16 cellular contexts compared by ENCODE assay signal in the genomic region with DNA sequence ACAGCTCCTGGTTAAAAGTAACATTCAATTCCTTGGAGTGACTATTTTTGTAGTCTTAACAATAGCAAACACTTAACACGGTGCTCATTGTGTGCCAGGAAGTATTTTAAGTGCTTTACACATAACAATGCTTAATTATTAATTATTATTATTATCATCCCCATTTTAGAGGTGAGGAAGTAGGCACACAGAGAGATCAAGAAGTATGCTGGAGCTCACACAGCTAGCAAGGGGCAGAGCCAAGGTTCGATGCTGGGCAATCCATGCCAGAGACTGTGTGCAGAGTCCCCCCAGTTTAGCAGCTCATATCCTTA. TPM values are rescaled to one million over a fixed set of nuclear protein-coding genes. Genes with fewer than 3 reads are reported as not detected.
DNase-seq lines count a peak whose midpoint lies in the region; TF ChIP-seq lines count a peak whose summit lies in the region.
"Had no signal": no experiment of that assay in that cellular context is flagged by ENCODE, and none has a peak within 500 bp of the region (broad histone marks: within the 10 kb centered on the region; RNA-seq: fewer than 3 reads in every experiment).

No MANE protein-coding gene starts in this region.

- H4K20me1 ChIP-seq in GM23248 (ENCODE audit: insufficient read depth), result no peaks in the 10 kb centered on the region
- H4K20me1 ChIP-seq in fibroblast of lung (ENCODE audit: control insufficient read depth, extremely low read depth, insufficient read depth, low read length), result no peaks in the 10 kb centered on the region
- H4K20me1 ChIP-seq: BLaER1 had no signal

- H3K27me3 ChIP-seq in ACC112 (ENCODE audit: insufficient read depth, low read length) (no peaks in the 10 kb centered on the region), GM23248 (replicated peaks; ENCODE audit: insufficient read depth) (no peaks in the 10 kb centered on the region), SJSA1 (replicated peaks) (no peaks in the 10 kb centered on the region), fibroblast of lung (ENCODE audit: control insufficient read depth, insufficient read depth, low read length) (no peaks in the 10 kb centered on the region)
- H3K27me3 ChIP-seq: BLaER1, Peyer's patch, tibial nerve had no signal

- H3K27ac ChIP-seq in ACC112 (ENCODE audit: low read depth, low read length) (peak overlapping the region; percentile 97), GM23248 (peak overlapping the region; percentile 94), SJSA1 (peak overlapping the region; percentile 65), fibroblast of lung (ENCODE audit: insufficient read depth, low read length) (peak overlapping the region; percentile 91)
- H3K27ac ChIP-seq: BLaER1, parathyroid adenoma, Peyer's patch, tibial nerve had no signal

- H3K79me2 ChIP-seq in ACC112 (ENCODE audit: control insufficient read depth, insufficient read depth, low read length, unreplicated experiment) (no peaks in the 10 kb centered on the region), GM23248 (ENCODE audit: insufficient read depth) (no peaks in the 10 kb centered on the region), fibroblast of lung (ENCODE audit: control insufficient read depth, insufficient read depth, low read length) (no peaks in the 10 kb centered on the region)
- H3K79me2 ChIP-seq: parathyroid adenoma had no signal

- H2AFZ ChIP-seq in ACC112 (ENCODE audit: low read length, unreplicated experiment) (peak overlapping the region; percentile 5), GM23248 (peak overlapping the region; percentile 51), fibroblast of lung (ENCODE audit: low read length) (no peak overlapping the region)

- H3K36me3 ChIP-seq in ACC112 (ENCODE audit: insufficient read depth, low read length), result no peaks in the 10 kb centered on the region
- H3K36me3 ChIP-seq in GM23248 (ENCODE audit: low read depth), result no peaks in the 10 kb centered on the region
- H3K36me3 ChIP-seq in SJSA1, result no peaks in the 10 kb centered on the region
- H3K36me3 ChIP-seq in fibroblast of lung (ENCODE audit: control insufficient read depth, insufficient read depth, low read length), result no peaks in the 10 kb centered on the region
- H3K36me3 ChIP-seq: BLaER1, Peyer's patch, tibial nerve had no signal

- TF ChIP-seq CTCF in fibroblast of lung (conservative IDR thresholded peaks at IDR 0.05 in 1 of 2, IDR thresholded peaks at IDR 0.05 in 1 of 2; ENCODE audit: low read depth in 1 of 2, low read length in 2 of 2), result no peak

- H3K4me2 ChIP-seq in GM23248 (ENCODE audit: unreplicated experiment) (peak overlapping the region; percentile 55), fibroblast of lung (ENCODE audit: extremely low read depth, insufficient read depth, low read length) (peak overlapping the region; percentile 79)
- H3K4me2 ChIP-seq: BLaER1 had no signal

- H3K4me1 ChIP-seq in ACC112 (ENCODE audit: control insufficient read depth, insufficient read depth, low read length, unreplicated experiment) (peaks cover 47% of the 10 kb centered on the region), GM23248 (ENCODE audit: insufficient read depth) (peaks cover 46% of the 10 kb centered on the region), SJSA1 (replicated peaks) (peaks cover 44% of the 10 kb centered on the region), fibroblast of lung (ENCODE audit: control insufficient read depth, extremely low read depth, insufficient read depth, low read length) (peaks cover 27% of the 10 kb centered on the region)

- DNase-seq in GM23248, result peak; percentile 17
- no peak for DNase-seq in SJSA1 (ENCODE audit: low read depth in 1 of 2, low spot score in 2 of 2)
- DNase-seq in fibroblast of lung (ENCODE audit: low read depth in 2 of 2), result no peak
- DNase-seq in ecto neural progenitor cell (ENCODE audit: low spot score), result no peak
- DNase-seq in NCI-H2227 (lab: John Stamatoyannopoulos, UW; ENCODE audit: unreplicated experiment), result no peak
- DNase-seq in RPMI8226, result no peak
- no peak for DNase-seq in activated naive CD4-positive, alpha-beta T cell (lab: John Stamatoyannopoulos, UW)
- DNase-seq: hippocampal formation, NCI-H1417 treated with DMSO at 0.1 percent for 48 hours, NCI-H748 treated with DMSO at 0.1 percent for 48 hours had no signal

- H3K9me3 ChIP-seq in GM23248 (ENCODE audit: low read depth), result no peaks in the 10 kb centered on the region
- H3K9me3 ChIP-seq in SJSA1 (replicated peaks), result no peaks in the 10 kb centered on the region
- H3K9me3 ChIP-seq in fibroblast of lung (ENCODE audit: control insufficient read depth, insufficient read depth, low read depth, low read length), result no peaks in the 10 kb centered on the region
- H3K9me3 ChIP-seq: BLaER1, Peyer's patch, tibial nerve had no signal

- no peaks in the 10 kb centered on the region for H3K9me2 ChIP-seq in GM23248 (ENCODE audit: insufficient read depth)

- peaks cover 37% of the 10 kb centered on the region for H3F3A ChIP-seq in GM23248 (ENCODE audit: insufficient read depth)

- H3K4me3 ChIP-seq in ACC112 (ENCODE audit: low read depth, low read length), result peak overlapping the region; percentile 42
- peak overlapping the region; percentile 55 for H3K4me3 ChIP-seq in GM23248
- H3K4me3 ChIP-seq in SJSA1, result no peak overlapping the region
- H3K4me3 ChIP-seq in fibroblast of lung (replicated peaks in 1 of 4; ENCODE audit: control extremely low read depth in 1 of 4, insufficient read depth in 1 of 4, low read depth in 3 of 4, low read length in 4 of 4), result peak overlapping the region in 1 of 4 experiments; percentile 20
- H3K4me3 ChIP-seq: BLaER1, lung, Peyer's patch, tibial nerve had no signal

- in situ Hi-C loops in GM23248 (cut with MboI), result no loop called here

- H3K9ac ChIP-seq in GM23248 (peak overlapping the region; percentile 74), fibroblast of lung (ENCODE audit: insufficient read depth, low read length) (no peak overlapping the region)
- H3K9ac ChIP-seq: BLaER1, parathyroid adenoma had no signal

- 26 to 29% methylated on average over 2 of the region's 2 CpGs for WGBS in GM23248 (ENCODE audit: low coverage in 1 of 2, low lambda C conversion rate in 2 of 2, missing lambda C conversion rate in 2 of 2), 2 experiments

RNA-seq across cellular contexts. Expression of gene SMNDC1, which starts 48.2 kb away (rescaled TPM):
- 5.1 and 5.3 TPM in 2 replicates for total RNA-seq in GM23248 (2014; rRNA removed; shearing (Covaris generic))
- polyA plus RNA-seq in GM23248 (2016; fragmentation: Nextera tagmentation; extraction: Ambion mirVana), result 21.6 and 24.2 TPM in 2 replicates
- total RNA-seq in SJSA1 (2014; rRNA removed; shearing (Covaris generic)), result 4.0 and 6.6 TPM in 2 replicates
- total RNA-seq in fibroblast of lung, result 7.2 and 8.9 TPM in 2 replicates
- polyA plus RNA-seq in fibroblast of lung, result 17.6 and 19.4 TPM in 2 replicates
- 20.4 and 21.3 TPM in 2 replicates for polyA plus RNA-seq in fibroblast of lung (2012)
- polyA minus RNA-seq in fibroblast of lung (ENCODE audit: low replicate concordance), result 0.08 and 4.2 TPM in 2 replicates
